In the genomic region with DNA sequence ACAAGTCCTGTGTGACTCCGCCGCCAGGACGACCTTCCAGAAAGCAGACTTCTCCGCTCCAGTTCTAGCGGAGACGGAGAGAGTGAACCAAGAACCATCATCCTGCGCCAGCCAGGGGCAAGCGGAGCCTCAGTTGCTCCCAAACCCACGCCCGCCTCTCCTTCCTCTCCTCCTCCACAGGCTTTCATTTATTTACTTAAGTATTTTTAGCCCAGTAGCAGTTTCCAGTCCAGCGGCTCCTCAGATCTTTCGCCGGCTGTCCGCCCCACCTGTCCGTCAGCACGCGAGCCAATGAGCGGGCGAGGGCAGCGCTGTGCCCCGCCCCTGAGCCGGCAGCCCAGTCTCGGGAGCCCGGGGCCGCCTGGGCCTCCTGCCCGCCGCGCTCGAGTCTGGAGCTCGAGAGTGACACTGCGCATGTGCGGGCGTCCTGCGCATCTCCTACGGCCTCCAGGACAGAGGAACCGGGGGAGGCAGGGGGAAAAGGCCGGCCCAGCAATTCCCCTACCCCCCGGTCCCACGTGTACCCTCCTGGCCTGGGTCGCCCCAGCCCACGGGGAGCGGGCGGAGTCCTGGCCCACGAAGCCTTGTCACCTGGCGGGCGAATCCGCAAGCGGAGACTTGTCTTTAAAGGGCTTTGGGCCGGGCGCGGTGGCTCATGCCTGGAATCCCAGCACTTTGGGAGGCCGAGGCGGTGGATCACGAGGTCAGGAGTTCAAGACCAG, we compare ENCODE assay signal across 8 cellular contexts. TPM values are rescaled to one million over a fixed set of nuclear protein-coding genes. Genes with fewer than 3 reads are reported as not detected.
DNase-seq lines count a peak whose midpoint lies in the region; ATAC-seq and TF ChIP-seq lines count a peak whose summit lies in the region.

A gene (plus strand): TSS at position 425 of the 722 bp plus-strand sequence.

- H3K27me3 ChIP-seq in BLaER1 (no peaks in the 10 kb centered on the region), left lung (no peaks in the 10 kb centered on the region)

- peak within 1 kb of the TSS; percentile 62 for H3K9ac ChIP-seq in BLaER1

- ATAC-seq in GM19324 (IDR thresholded peaks at IDR 0.05; ENCODE audit: low FRiP score, unreplicated experiment) (peak; percentile 97), HG03460 (IDR thresholded peaks at IDR 0.05; ENCODE audit: unreplicated experiment) (peak; percentile 92), left lung (peak; percentile 99)

- H3K4me1 Mint-ChIP-seq in activated CD4-positive, alpha-beta T cell treated with anti-CD3 and anti-CD28 coated beads, Interleukin-2, amount 10 ng/mL, durations not matched to agents 24 days and 14 days, result peaks cover 11% of the 10 kb centered on the region

- peak in 1 of 2 donors; percentile 14 for TF ChIP-seq CTCF in left lung (IDR thresholded peaks at IDR 0.05)

- peak within 1 kb of the TSS; percentile 83 for H3K4me2 ChIP-seq in BLaER1

- peak within 1 kb of the TSS; percentile 95 for H3K4me3 Mint-ChIP-seq in activated CD4-positive, alpha-beta T cell treated with anti-CD3 and anti-CD28 coated beads, Interleukin-2, amount 10 ng/mL, durations not matched to agents 24 days and 14 days

- peak; percentile 98 to 100 for DNase-seq in NCI-H526 (lab: John Stamatoyannopoulos, UW)
- peak; percentile 98 for DNase-seq in activated CD4-positive, alpha-beta T cell treated with anti-CD3 and anti-CD28 coated beads, Interleukin-2, amount 10 ng/mL, durations not matched to agents 24 days and 14 days
- peak; percentile 81 for DNase-seq in cortex of kidney (lab: John Stamatoyannopoulos, UW)
- DNase-seq in left lung, result peak; percentile 98 to 100
- DNase-seq in stimulated activated CD4-positive, alpha-beta T cell treated with anti-CD3 and anti-CD28 coated beads, Interleukin-2, amount 100 ng/mL, for 4 hours (ENCODE audit: low read depth), result peak; percentile 83

- intact Hi-C loops in activated CD4-positive, alpha-beta T cell treated with anti-CD3 and anti-CD28 coated beads, Interleukin-2, amount 10 ng/mL, durations not matched to agents 24 days and 14 days (cut with micrococcal nuclease), result loop anchor here (1.0 to 5.0 kb wide), 3 partner anchors 28 to 260 kb away; a partner anchor contains a TSS
- intact Hi-C loops in left lung (cut with DNase I), result no loop called here

- peaks cover 2% of the 10 kb centered on the region for H3K27me3 Mint-ChIP-seq in activated CD4-positive, alpha-beta T cell treated with anti-CD3 and anti-CD28 coated beads, Interleukin-2, amount 10 ng/mL, durations not matched to agents 24 days and 14 days

- peak within 1 kb of the TSS; percentile 71 for H3K4me3 ChIP-seq in BLaER1
- peak within 1 kb of the TSS; percentile 57 to 66 for H3K4me3 ChIP-seq in left lung

- no peaks in the 10 kb centered on the region for H4K20me1 ChIP-seq in BLaER1

- H3K36me3 ChIP-seq in BLaER1, result peaks cover 20% of the 10 kb centered on the region
- H3K36me3 ChIP-seq in left lung, result peaks cover 0 to 11% of the 10 kb centered on the region in 2 donors

- peaks cover 68% of the 10 kb centered on the region for H3K4me1 ChIP-seq in BLaER1
- H3K4me1 ChIP-seq in left lung, result peaks cover 4 to 18% of the 10 kb centered on the region in 2 donors

- peaks cover 9% of the 10 kb centered on the region for H3K36me3 Mint-ChIP-seq in activated CD4-positive, alpha-beta T cell treated with anti-CD3 and anti-CD28 coated beads, Interleukin-2, amount 10 ng/mL, durations not matched to agents 24 days and 14 days (ENCODE audit: low read depth)

- no peaks in the 10 kb centered on the region for H3K9me3 ChIP-seq in BLaER1
- H3K9me3 ChIP-seq in left lung, result no peaks in the 10 kb centered on the region

- H3K9me3 Mint-ChIP-seq in activated CD4-positive, alpha-beta T cell treated with anti-CD3 and anti-CD28 coated beads, Interleukin-2, amount 10 ng/mL, durations not matched to agents 24 days and 14 days, result no peaks in the 10 kb centered on the region

- H3K27ac ChIP-seq in BLaER1, result peak within 1 kb of the TSS; percentile 75
- H3K27ac ChIP-seq in left lung, result peak within 1 kb of the TSS; percentile 75 to 84

- peak within 1 kb of the TSS; percentile 83 for H3K27ac Mint-ChIP-seq in activated CD4-positive, alpha-beta T cell treated with anti-CD3 and anti-CD28 coated beads, Interleukin-2, amount 10 ng/mL, durations not matched to agents 24 days and 14 days

RNA-seq across cellular contexts. Expression of the gene that starts here (rescaled TPM):
- total RNA-seq in activated CD4-positive, alpha-beta T cell treated with anti-CD3 and anti-CD28 coated beads, Interleukin-2, amount 10 ng/mL, durations not matched to agents 24 days and 14 days, result not detected in 2 replicates
- not detected for total RNA-seq in left lung

Comparison
In these comparisons a context has a peak if more than half of its experiments do, and no peak if none do; other contexts are left out.
1. Peak in every context shown above with its lines: DNase-seq, ATAC-seq, H3K4me3 ChIP-seq and H3K27ac ChIP-seq.
2. Peak in DNase-seq in activated CD4-positive, alpha-beta T cell treated with anti-CD3 and anti-CD28 coated beads, Interleukin-2, amount 10 ng/mL, durations not matched to agents 24 days and 14 days; RNA of the gene not detected or under 1 TPM.
3. Peak in DNase-seq, ATAC-seq, H3K4me3 ChIP-seq and H3K27ac ChIP-seq in left lung; RNA of the gene not detected or under 1 TPM.